17 cellular contexts compared by ENCODE assay signal in the genomic region with DNA sequence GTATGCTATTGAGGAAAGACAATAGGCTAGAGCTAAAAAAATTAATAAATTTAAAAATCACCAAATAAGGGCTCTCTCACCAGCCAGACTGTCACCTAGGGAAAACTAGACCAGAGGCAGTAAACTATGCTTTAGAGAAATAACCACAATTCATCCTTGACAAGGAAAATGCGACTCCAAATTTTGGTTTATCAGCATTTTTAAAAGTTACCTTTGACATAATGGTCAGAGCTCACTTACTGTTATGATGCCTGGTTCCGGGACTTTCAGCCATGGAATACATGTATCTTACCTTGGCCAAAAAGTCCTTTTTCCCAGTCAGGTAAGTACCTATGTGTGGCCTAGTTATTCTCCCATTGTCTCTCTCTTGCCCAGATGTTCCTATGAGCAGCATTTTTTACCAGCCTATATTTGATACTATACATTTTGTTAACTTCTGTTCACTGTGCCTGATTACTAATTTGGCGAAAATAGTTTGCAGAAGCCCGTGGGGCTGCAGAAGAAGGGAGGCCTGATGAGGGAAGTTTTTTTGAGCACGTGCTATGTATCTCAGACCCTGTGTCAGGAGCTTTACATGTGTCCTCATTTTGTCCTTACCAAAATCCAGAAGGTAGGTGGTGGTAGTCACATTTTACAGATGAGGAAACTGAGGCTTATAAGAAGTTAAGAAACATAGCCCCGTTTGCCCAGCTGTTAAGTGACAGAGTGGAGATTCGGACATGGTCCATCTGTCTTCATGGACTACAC.
A peak's percentile ranks its signal among the peaks of the same experiment; 100 is the strongest.
DNase-seq lines count a peak whose midpoint lies in the region; ATAC-seq and TF ChIP-seq lines count a peak whose summit lies in the region.
"Had no signal": no experiment of that assay in that cellular context is flagged by ENCODE, and none has a peak within 500 bp of the region (broad histone marks: within the 10 kb centered on the region; RNA-seq: fewer than 3 reads in every experiment).

No MANE protein-coding gene starts in this region.

- peaks cover 24% of the 10 kb centered on the region for H3K4me1 Mint-ChIP-seq in CD8-positive, alpha-beta T cell (ENCODE audit: low read depth)
- H3K4me1 Mint-ChIP-seq in activated CD8-positive, alpha-beta T cell treated with anti-CD3 and anti-CD28 coated beads, Interleukin-2, amount 10 ng/mL, durations not matched to agents 7 days and 5 days (ENCODE audit: low read depth): peaks cover 19% of the 10 kb centered on the region

- no peak for TF ChIP-seq CTCF in CD8-positive, alpha-beta T cell (IDR thresholded peaks at IDR 0.05)
- TF ChIP-seq CTCF in esophagus squamous epithelium (IDR thresholded peaks at IDR 0.05): no peak
- no peak for TF ChIP-seq CTCF in spleen (IDR thresholded peaks at IDR 0.05 in 8 of 11, conservative IDR thresholded peaks at IDR 0.05 in 3 of 11)
- no peak for TF ChIP-seq CTCF in ovary (IDR thresholded peaks at IDR 0.05)

- H3K27ac ChIP-seq in CD8-positive, alpha-beta T cell (ENCODE audit: low read depth, low read length): peak overlapping the region; percentile 89
- H3K27ac ChIP-seq in KOPT-K1 (ENCODE audit: low read depth, low read length, poor library complexity, severe bottlenecking) (peak overlapping the region; percentile 98), esophagus squamous epithelium (peak overlapping the region; percentile 72 to 91 (median 80)), spleen (peak overlapping the region; percentile 90 to 99 (median 96)), ovary (no peak overlapping the region)

- no peak for ATAC-seq in CD8-positive, alpha-beta T cell
- ATAC-seq in activated CD8-positive, alpha-beta T cell treated with anti-CD3 and anti-CD28 coated beads, Interleukin-2, amount 10 ng/mL, durations not matched to agents 7 days and 5 days: no peak
- ATAC-seq in GM19035 (IDR thresholded peaks at IDR 0.05; ENCODE audit: unreplicated experiment): no peak
- ATAC-seq: activated CD4-positive, alpha-beta T cell treated with anti-CD3 and anti-CD28 coated beads for 36 hours; activated T-cell treated with anti-CD3 and anti-CD28 coated beads, Interleukin-2, amount 50 U/mL, for 4 hours; T-helper 17 cell had no signal

- peak in 1 of 7 experiments; percentile 10 for DNase-seq in CD8-positive, alpha-beta T cell
- no peak for DNase-seq in esophagus squamous epithelium (lab: John Stamatoyannopoulos, UW)
- DNase-seq in spleen: no peak
- no peak for DNase-seq in ovary
- DNase-seq in GM19238 (ENCODE audit: insufficient read length, low spot score): no peak
- no peak for DNase-seq in activated CD8-positive, alpha-beta T cell treated with anti-CD3 and anti-CD28 coated beads, Interleukin-2, amount 10 ng/mL, durations not matched to agents 7 days and 5 days
- DNase-seq: activated CD4-positive, alpha-beta T cell treated with anti-CD3 and anti-CD28 coated beads for 36 hours; activated T-cell treated with anti-CD3 and anti-CD28 coated beads, Interleukin-2, amount 50 U/mL, for 4 hours; mesendoderm; NCI-H1105; NCI-H510A treated with DMSO at 0.1 percent for 48 hours; stimulated activated CD4-positive, alpha-beta T cell treated with anti-CD3 and anti-CD28 coated beads, Interleukin-2, amount 100 ng/mL, for 24 hours; T-helper 17 cell had no signal

- H3K4me1 ChIP-seq in CD8-positive, alpha-beta T cell (ENCODE audit: insufficient read depth, low read length): peaks cover 53% of the 10 kb centered on the region
- H3K4me1 ChIP-seq in esophagus squamous epithelium (peaks cover 4 to 35% (median 4%) of the 10 kb centered on the region in 3 donors), spleen (peaks cover 35 to 90% (median 58%) of the 10 kb centered on the region in 6 donors), ovary (ENCODE audit: insufficient read depth) (peaks cover 5% of the 10 kb centered on the region)

- no peaks in the 10 kb centered on the region for H3K27me3 Mint-ChIP-seq in CD8-positive, alpha-beta T cell (ENCODE audit: low read depth)
- no peaks in the 10 kb centered on the region for H3K27me3 Mint-ChIP-seq in activated CD8-positive, alpha-beta T cell treated with anti-CD3 and anti-CD28 coated beads, Interleukin-2, amount 10 ng/mL, durations not matched to agents 7 days and 5 days (ENCODE audit: low read depth)
- H3K27me3 Mint-ChIP-seq: activated CD4-positive, alpha-beta T cell treated with anti-CD3 and anti-CD28 coated beads for 36 hours; dendritic cell treated with granulocyte-macrophage colony-stimulating factor and Interleukin-4, amounts not matched to agents 40 ng/mL and 50 ng/mL, for 4 days; T-helper 17 cell had no signal

- peaks cover 22% of the 10 kb centered on the region for H3K36me3 Mint-ChIP-seq in CD8-positive, alpha-beta T cell
- H3K36me3 Mint-ChIP-seq in activated CD8-positive, alpha-beta T cell treated with anti-CD3 and anti-CD28 coated beads, Interleukin-2, amount 10 ng/mL, durations not matched to agents 7 days and 5 days (ENCODE audit: low read depth): peaks cover 14% of the 10 kb centered on the region

- WGBS in esophagus squamous epithelium, 2 donors: 60 to 65% methylated on average over 7 of the region's 7 CpGs
- WGBS in spleen, 5 donors: 19 to 43% (median 25%) methylated on average over 7 of the region's 7 CpGs
- WGBS in ovary, 3 donors: 88 to 93% (median 92%) methylated on average over 7 of the region's 7 CpGs

- no peak overlapping the region for H3K4me3 Mint-ChIP-seq in CD8-positive, alpha-beta T cell
- H3K4me3 Mint-ChIP-seq in activated CD8-positive, alpha-beta T cell treated with anti-CD3 and anti-CD28 coated beads, Interleukin-2, amount 10 ng/mL, durations not matched to agents 7 days and 5 days: no peak overlapping the region
- H3K4me3 Mint-ChIP-seq: activated CD4-positive, alpha-beta T cell treated with anti-CD3 and anti-CD28 coated beads for 36 hours; activated T-cell treated with anti-CD3 and anti-CD28 coated beads, Interleukin-2, amount 50 U/mL, for 4 hours; dendritic cell treated with granulocyte-macrophage colony-stimulating factor and Interleukin-4, amounts not matched to agents 40 ng/mL and 50 ng/mL, for 4 days; T-helper 17 cell had no signal

- no peaks in the 10 kb centered on the region for H3K9me3 ChIP-seq in CD8-positive, alpha-beta T cell (ENCODE audit: low read length)
- no peaks in the 10 kb centered on the region for H3K9me3 ChIP-seq in KOPT-K1 (ENCODE audit: insufficient read depth, low read length, poor library complexity, severe bottlenecking)
- no peaks in the 10 kb centered on the region for H3K9me3 ChIP-seq in esophagus squamous epithelium
- no peaks in the 10 kb centered on the region for H3K9me3 ChIP-seq in spleen
- no peaks in the 10 kb centered on the region for H3K9me3 ChIP-seq in ovary

- CTCF ChIA-PET in CD8-positive, alpha-beta T cell (lab: Charles Lee): interaction anchor here (0.9 to 14.6 kb wide), 7 partner anchors 9 to 102 kb away, joined by 3 to 202 read pairs (median 10); no protein-coding TSS in a partner anchor
- CTCF ChIA-PET in activated CD8-positive, alpha-beta T cell treated with anti-CD3 and anti-CD28 coated beads, Interleukin-2, amount 10 ng/mL, durations not matched to agents 7 days and 5 days (lab: Charles Lee): interaction anchor here (1.0 to 13.3 kb wide), 5 partner anchors 10 to 59 kb away, joined by 4 to 324 read pairs (median 25); no protein-coding TSS in a partner anchor

- POLR2A ChIA-PET in CD8-positive, alpha-beta T cell (lab: Charles Lee): interaction anchor here (1.7 to 9.4 kb wide), 4 partner anchors 10 to 68 kb away, joined by 6 to 319 read pairs (median 74); no protein-coding TSS in a partner anchor
- POLR2A ChIA-PET in activated CD8-positive, alpha-beta T cell treated with anti-CD3 and anti-CD28 coated beads, Interleukin-2, amount 10 ng/mL, durations not matched to agents 7 days and 5 days (lab: Charles Lee): interaction anchor here (0.9 to 19.3 kb wide), 6 partner anchors 10 to 78 kb away, joined by 3 to 1291 read pairs (median 30); no protein-coding TSS in a partner anchor

- no peak for TF ChIP-seq EP300 in ovary (IDR thresholded peaks at IDR 0.05)

- H3K36me3 ChIP-seq in CD8-positive, alpha-beta T cell (ENCODE audit: insufficient read depth, low read length): no peaks in the 10 kb centered on the region
- H3K36me3 ChIP-seq in KOPT-K1 (ENCODE audit: insufficient read depth, low read length) (peaks cover 47% of the 10 kb centered on the region), esophagus squamous epithelium (no peaks in the 10 kb centered on the region), spleen (peaks cover 0 to 6% (median 0%) of the 10 kb centered on the region in 6 donors), ovary (no peaks in the 10 kb centered on the region)

- no peaks in the 10 kb centered on the region for H3K27me3 ChIP-seq in CD8-positive, alpha-beta T cell (ENCODE audit: insufficient read depth, low read length)
- H3K27me3 ChIP-seq in esophagus squamous epithelium: peaks cover 0 to 30% (median 2%) of the 10 kb centered on the region in 4 donors
- peaks cover 0 to 13% (median 0%) of the 10 kb centered on the region in 7 donors for H3K27me3 ChIP-seq in spleen (replicated peaks in 1 of 7)
- H3K27me3 ChIP-seq in ovary: no peaks in the 10 kb centered on the region

- intact Hi-C loops in CD8-positive, alpha-beta T cell (cut with DNase I, micrococcal nuclease): loop anchor here in 1 of 2 experiments (10.0 kb wide), 1 partner anchor 517 kb away; no protein-coding TSS in a partner anchor
- intact Hi-C loops in esophagus squamous epithelium (cut with DNase I): no loop called here
- intact Hi-C loops in spleen (cut with DNase I; ENCODE audit: low total_unique reads): no loop called here
- intact Hi-C loops in ovary (cut with DNase I): no loop called here

- no peak for TF ChIP-seq POLR2A in esophagus squamous epithelium (IDR thresholded peaks at IDR 0.05)
- TF ChIP-seq POLR2A in spleen (IDR thresholded peaks at IDR 0.05): no peak
- TF ChIP-seq POLR2A in ovary (IDR thresholded peaks at IDR 0.05): no peak

- no peak overlapping the region for H3K27ac Mint-ChIP-seq in CD8-positive, alpha-beta T cell
- no peak overlapping the region for H3K27ac Mint-ChIP-seq in activated CD8-positive, alpha-beta T cell treated with anti-CD3 and anti-CD28 coated beads, Interleukin-2, amount 10 ng/mL, durations not matched to agents 7 days and 5 days
- H3K27ac Mint-ChIP-seq: activated CD4-positive, alpha-beta T cell treated with anti-CD3 and anti-CD28 coated beads for 36 hours; dendritic cell treated with granulocyte-macrophage colony-stimulating factor and Interleukin-4, amounts not matched to agents 40 ng/mL and 50 ng/mL, for 4 days; progenitor cell of endocrine pancreas; T-helper 17 cell had no signal

- H3K4me3 ChIP-seq in CD8-positive, alpha-beta T cell (ENCODE audit: low read depth, low read length): peak overlapping the region; percentile 88
- H3K4me3 ChIP-seq in esophagus squamous epithelium (peak overlapping the region in 3 of 4 donors; percentile 56 to 76 (median 67)), spleen (peak overlapping the region; percentile 76 to 92 (median 84)), ovary (no peak overlapping the region)

- no peaks in the 10 kb centered on the region for H3K9me3 Mint-ChIP-seq in CD8-positive, alpha-beta T cell
- H3K9me3 Mint-ChIP-seq in activated CD8-positive, alpha-beta T cell treated with anti-CD3 and anti-CD28 coated beads, Interleukin-2, amount 10 ng/mL, durations not matched to agents 7 days and 5 days (ENCODE audit: insufficient read depth): no peaks in the 10 kb centered on the region
- H3K9me3 Mint-ChIP-seq: activated T-cell treated with anti-CD3 and anti-CD28 coated beads, Interleukin-2, amount 50 U/mL, for 4 hours; dendritic cell treated with granulocyte-macrophage colony-stimulating factor and Interleukin-4, amounts not matched to agents 40 ng/mL and 50 ng/mL, for 4 days had no signal

Comparison
In these comparisons a context has a peak if more than half of its experiments do, and no peak if none do; other contexts are left out.
1. H3K27ac ChIP-seq: peak in CD8-positive, alpha-beta T cell (single experiment), KOPT-K1 (single experiment), esophagus squamous epithelium (4 of 4) and spleen (8 of 8); none in ovary (0 of 2).